In genomic region chr1:227903614-227904501, GRCh38 we compare ENCODE assay signal across 14 cellular contexts. TPM values are rescaled to one million over a fixed set of nuclear protein-coding genes. Genes with fewer than 3 reads are reported as not detected.
"Had no signal": no experiment of that assay in that cellular context is flagged by ENCODE, and none has a peak within 500 bp of the region (broad histone marks: within the 10 kb centered on the region; RNA-seq: fewer than 3 reads in every experiment).

No MANE protein-coding gene starts in this region.

- DNase-seq: activated CD4-positive, CD25-positive, alpha-beta regulatory T cell; activated naive CD4-positive, alpha-beta T cell treated with anti-CD3 and anti-CD28 coated beads, Interleukin-2, amount 10 ng/mL, durations not matched to agents 7 days and 5 days; mesenchymal stem cell; natural killer cell; sigmoid colon; stimulated activated CD4-positive, alpha-beta T cell treated with anti-CD3 and anti-CD28 coated beads, Interleukin-12 subunit alpha, Interleukin-12 subunit beta, amount 100 ng/mL, for 4 hours; SW 1271 had no signal

- H3K9me3 Mint-ChIP-seq: activated naive CD4-positive, alpha-beta T cell treated with anti-CD3 and anti-CD28 coated beads, Interleukin-2, amount 10 ng/mL, durations not matched to agents 7 days and 5 days; natural killer cell; stimulated activated effector memory CD8-positive, alpha-beta T cell treated with anti-CD3 and anti-CD28 coated beads, Interleukin-12 subunit alpha, Interleukin-12 subunit beta, amount 100 ng/mL, for 72 hours had no signal

- H3K4me3 Mint-ChIP-seq: activated naive CD4-positive, alpha-beta T cell treated with anti-CD3 and anti-CD28 coated beads, Interleukin-2, amount 10 ng/mL, durations not matched to agents 7 days and 5 days; natural killer cell; stimulated activated effector memory CD8-positive, alpha-beta T cell treated with anti-CD3 and anti-CD28 coated beads, Interleukin-12 subunit alpha, Interleukin-12 subunit beta, amount 100 ng/mL, for 72 hours had no signal

- H3K4me1 Mint-ChIP-seq: activated naive CD4-positive, alpha-beta T cell treated with anti-CD3 and anti-CD28 coated beads, Interleukin-2, amount 10 ng/mL, durations not matched to agents 7 days and 5 days had no signal

- H3K4me3 ChIP-seq: ascending aorta, prostate gland, sigmoid colon, tibial nerve had no signal

- H3K4me1 ChIP-seq: ascending aorta, prostate gland, sigmoid colon had no signal

- ATAC-seq: left lobe of liver; natural killer cell; stimulated activated effector memory CD8-positive, alpha-beta T cell treated with anti-CD3 and anti-CD28 coated beads, Interleukin-12 subunit alpha, Interleukin-12 subunit beta, amount 100 ng/mL, for 72 hours had no signal

- H3K27ac Mint-ChIP-seq: activated naive CD4-positive, alpha-beta T cell treated with anti-CD3 and anti-CD28 coated beads, Interleukin-2, amount 10 ng/mL, durations not matched to agents 7 days and 5 days; natural killer cell; stimulated activated effector memory CD8-positive, alpha-beta T cell treated with anti-CD3 and anti-CD28 coated beads, Interleukin-12 subunit alpha, Interleukin-12 subunit beta, amount 100 ng/mL, for 72 hours had no signal

- H3K36me3 Mint-ChIP-seq: activated naive CD4-positive, alpha-beta T cell treated with anti-CD3 and anti-CD28 coated beads, Interleukin-2, amount 10 ng/mL, durations not matched to agents 7 days and 5 days; natural killer cell; stimulated activated effector memory CD8-positive, alpha-beta T cell treated with anti-CD3 and anti-CD28 coated beads, Interleukin-12 subunit alpha, Interleukin-12 subunit beta, amount 100 ng/mL, for 72 hours had no signal

- H3K36me3 ChIP-seq: ascending aorta, prostate gland, sigmoid colon, tibial nerve had no signal

- H3K9me3 ChIP-seq: ascending aorta, prostate gland, sigmoid colon, tibial nerve had no signal

- H3K27ac ChIP-seq: ascending aorta, epithelial cell of prostate, prostate gland, sigmoid colon, tibial nerve had no signal

RNA-seq across cellular contexts. Expression of gene WNT9A, which starts 43.9 kb away (rescaled TPM):
- total RNA-seq: activated CD8-positive, alpha-beta memory T cell treated with anti-CD3 and anti-CD28 coated beads for 36 hours; natural killer cell had no signal
